In the genomic region with DNA sequence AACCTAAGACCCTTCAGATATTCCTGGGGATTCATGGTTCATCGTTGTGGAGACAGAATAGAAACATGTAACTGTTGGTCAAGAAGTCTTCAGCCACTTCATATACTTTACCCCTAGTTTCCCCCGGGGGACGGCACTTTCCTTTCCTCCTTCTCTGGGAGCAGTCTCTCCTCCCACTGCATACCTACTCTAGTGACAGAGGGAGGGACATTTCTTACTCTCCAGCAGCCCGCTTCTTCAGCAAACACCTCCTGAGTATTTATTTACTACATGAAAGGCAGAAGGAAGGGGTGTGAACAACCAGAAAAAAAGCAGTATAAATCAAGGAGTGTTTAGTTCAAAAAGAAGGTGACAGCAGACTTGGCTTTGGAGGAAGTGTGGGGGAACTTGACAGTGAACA, we compare ENCODE assay signal across 16 cellular contexts.
DNase-seq lines count a peak whose midpoint lies in the region; ATAC-seq and TF ChIP-seq lines count a peak whose summit lies in the region.
"Had no signal": no experiment of that assay in that cellular context is flagged by ENCODE, and none has a peak within 500 bp of the region (broad histone marks: within the 10 kb centered on the region; RNA-seq: fewer than 3 reads in every experiment).

No MANE protein-coding gene starts in this region.

- CTCF ChIA-PET in WTC11 (lab: Charles Lee): no interaction called here

- no peaks in the 10 kb centered on the region for H3K9me3 Mint-ChIP-seq in WTC11
- no peaks in the 10 kb centered on the region for H3K9me3 Mint-ChIP-seq in nephron progenitor cell

- H3K4me1 Mint-ChIP-seq in WTC11 (peaks cover 7% of the 10 kb centered on the region), nephron progenitor cell (no peaks in the 10 kb centered on the region)
- H3K4me1 Mint-ChIP-seq: CD4-positive, alpha-beta memory T cell had no signal

- POLR2A ChIA-PET in WTC11 (lab: Charles Lee): no interaction called here

- H3K27ac Mint-ChIP-seq in WTC11 (no peak overlapping the region), nephron progenitor cell (no peak overlapping the region)
- H3K27ac Mint-ChIP-seq: CD4-positive, alpha-beta memory T cell; HFFc6 had no signal

- H3K27me3 Mint-ChIP-seq in WTC11 (ENCODE audit: low read depth) (no peaks in the 10 kb centered on the region), nephron progenitor cell (ENCODE audit: low read depth, poor library complexity) (peaks cover 7% of the 10 kb centered on the region)

- H3K36me3 Mint-ChIP-seq in WTC11 (no peaks in the 10 kb centered on the region), nephron progenitor cell (ENCODE audit: low read depth) (no peaks in the 10 kb centered on the region)
- H3K36me3 Mint-ChIP-seq: CD4-positive, alpha-beta memory T cell had no signal

- ATAC-seq in WTC11 (peak; percentile 65), HG03097 (IDR thresholded peaks at IDR 0.05; ENCODE audit: low FRiP score, unreplicated experiment) (no peak), HG03460 (IDR thresholded peaks at IDR 0.05; ENCODE audit: unreplicated experiment) (no peak)
- ATAC-seq: A549, GM12878 had no signal

- no peak for TF ChIP-seq CTCF in WTC11 (IDR thresholded peaks at IDR 0.05)
- no peak for TF ChIP-seq CTCF in nephron progenitor cell (IDR thresholded peaks at IDR 0.05)

- DNase-seq in NCI-H69 (lab: John Stamatoyannopoulos, UW) (peak; percentile 13), WTC11 (ENCODE audit: low spot score) (no peak), iPS-NIHi7 (ENCODE audit: extremely low spot score) (peak; percentile 41), nephron progenitor cell (peak; percentile 5), cerebellar cortex (ENCODE audit: low spot score) (no peak)
- DNase-seq: BE2C; CD4-positive, alpha-beta memory T cell; DMS79; GOT3; HCEC 1CT; HFFc6; IMR-90 had no signal

- H3K4me3 Mint-ChIP-seq in WTC11: no peak overlapping the region
- H3K4me3 Mint-ChIP-seq in nephron progenitor cell: no peak overlapping the region
- H3K4me3 Mint-ChIP-seq: CD4-positive, alpha-beta memory T cell; HFFc6 had no signal

TF ChIP-seq in WTC11, 78 proteins besides CTCF, POLR2A, EP300 and RAD21:
- TF ChIP-seq OVOL2 (CRISPR knock-in tag; IDR thresholded peaks at IDR 0.05; ENCODE audit: borderline replicate concordance) (no peak), NR3C1 (CRISPR knock-in tag; conservative IDR thresholded peaks at IDR 0.05; ENCODE audit: low read depth) (no peak), KAT7 (CRISPR knock-in tag; IDR thresholded peaks at IDR 0.05; ENCODE audit: borderline replicate concordance) (no peak), ZNF396 (CRISPR knock-in tag; IDR thresholded peaks at IDR 0.05; ENCODE audit: borderline replicate concordance) (no peak), ZNF138 (CRISPR knock-in tag; conservative IDR thresholded peaks at IDR 0.05) (no peak), GRHL2 (CRISPR knock-in tag; IDR thresholded peaks at IDR 0.05; ENCODE audit: insufficient replicate concordance, severe bottlenecking) (no peak), ZNF232 (CRISPR knock-in tag; IDR thresholded peaks at IDR 0.05) (no peak)
- TF ChIP-seq, protein P1, sequence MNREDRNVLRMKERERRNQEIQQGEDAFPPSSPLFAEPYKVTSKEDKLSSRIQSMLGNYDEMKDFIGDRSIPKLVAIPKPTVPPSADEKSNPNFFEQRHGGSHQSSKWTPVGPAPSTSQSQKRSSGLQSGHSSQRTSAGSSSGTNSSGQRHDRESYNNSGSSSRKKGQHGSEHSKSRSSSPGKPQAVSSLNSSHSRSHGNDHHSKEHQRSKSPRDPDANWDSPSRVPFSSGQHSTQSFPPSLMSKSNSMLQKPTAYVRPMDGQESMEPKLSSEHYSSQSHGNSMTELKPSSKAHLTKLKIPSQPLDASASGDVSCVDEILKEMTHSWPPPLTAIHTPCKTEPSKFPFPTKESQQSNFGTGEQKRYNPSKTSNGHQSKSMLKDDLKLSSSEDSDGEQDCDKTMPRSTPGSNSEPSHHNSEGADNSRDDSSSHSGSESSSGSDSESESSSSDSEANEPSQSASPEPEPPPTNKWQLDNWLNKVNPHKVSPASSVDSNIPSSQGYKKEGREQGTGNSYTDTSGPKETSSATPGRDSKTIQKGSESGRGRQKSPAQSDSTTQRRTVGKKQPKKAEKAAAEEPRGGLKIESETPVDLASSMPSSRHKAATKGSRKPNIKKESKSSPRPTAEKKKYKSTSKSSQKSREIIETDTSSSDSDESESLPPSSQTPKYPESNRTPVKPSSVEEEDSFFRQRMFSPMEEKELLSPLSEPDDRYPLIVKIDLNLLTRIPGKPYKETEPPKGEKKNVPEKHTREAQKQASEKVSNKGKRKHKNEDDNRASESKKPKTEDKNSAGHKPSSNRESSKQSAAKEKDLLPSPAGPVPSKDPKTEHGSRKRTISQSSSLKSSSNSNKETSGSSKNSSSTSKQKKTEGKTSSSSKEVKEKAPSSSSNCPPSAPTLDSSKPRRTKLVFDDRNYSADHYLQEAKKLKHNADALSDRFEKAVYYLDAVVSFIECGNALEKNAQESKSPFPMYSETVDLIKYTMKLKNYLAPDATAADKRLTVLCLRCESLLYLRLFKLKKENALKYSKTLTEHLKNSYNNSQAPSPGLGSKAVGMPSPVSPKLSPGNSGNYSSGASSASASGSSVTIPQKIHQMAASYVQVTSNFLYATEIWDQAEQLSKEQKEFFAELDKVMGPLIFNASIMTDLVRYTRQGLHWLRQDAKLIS (CRISPR knock-in tag; IDR thresholded peaks at IDR 0.05; ENCODE audit: borderline replicate concordance): no peak
- TF ChIP-seq, protein P2, sequence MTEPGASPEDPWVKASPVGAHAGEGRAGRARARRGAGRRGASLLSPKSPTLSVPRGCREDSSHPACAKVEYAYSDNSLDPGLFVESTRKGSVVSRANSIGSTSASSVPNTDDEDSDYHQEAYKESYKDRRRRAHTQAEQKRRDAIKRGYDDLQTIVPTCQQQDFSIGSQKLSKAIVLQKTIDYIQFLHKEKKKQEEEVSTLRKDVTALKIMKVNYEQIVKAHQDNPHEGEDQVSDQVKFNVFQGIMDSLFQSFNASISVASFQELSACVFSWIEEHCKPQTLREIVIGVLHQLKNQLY (CRISPR knock-in tag; IDR thresholded peaks at IDR 0.05): no peak
- TF ChIP-seq, protein P3, sequence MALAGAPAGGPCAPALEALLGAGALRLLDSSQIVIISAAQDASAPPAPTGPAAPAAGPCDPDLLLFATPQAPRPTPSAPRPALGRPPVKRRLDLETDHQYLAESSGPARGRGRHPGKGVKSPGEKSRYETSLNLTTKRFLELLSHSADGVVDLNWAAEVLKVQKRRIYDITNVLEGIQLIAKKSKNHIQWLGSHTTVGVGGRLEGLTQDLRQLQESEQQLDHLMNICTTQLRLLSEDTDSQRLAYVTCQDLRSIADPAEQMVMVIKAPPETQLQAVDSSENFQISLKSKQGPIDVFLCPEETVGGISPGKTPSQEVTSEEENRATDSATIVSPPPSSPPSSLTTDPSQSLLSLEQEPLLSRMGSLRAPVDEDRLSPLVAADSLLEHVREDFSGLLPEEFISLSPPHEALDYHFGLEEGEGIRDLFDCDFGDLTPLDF (CRISPR knock-in tag; IDR thresholded peaks at IDR 0.05): no peak
- TF ChIP-seq, protein P4, sequence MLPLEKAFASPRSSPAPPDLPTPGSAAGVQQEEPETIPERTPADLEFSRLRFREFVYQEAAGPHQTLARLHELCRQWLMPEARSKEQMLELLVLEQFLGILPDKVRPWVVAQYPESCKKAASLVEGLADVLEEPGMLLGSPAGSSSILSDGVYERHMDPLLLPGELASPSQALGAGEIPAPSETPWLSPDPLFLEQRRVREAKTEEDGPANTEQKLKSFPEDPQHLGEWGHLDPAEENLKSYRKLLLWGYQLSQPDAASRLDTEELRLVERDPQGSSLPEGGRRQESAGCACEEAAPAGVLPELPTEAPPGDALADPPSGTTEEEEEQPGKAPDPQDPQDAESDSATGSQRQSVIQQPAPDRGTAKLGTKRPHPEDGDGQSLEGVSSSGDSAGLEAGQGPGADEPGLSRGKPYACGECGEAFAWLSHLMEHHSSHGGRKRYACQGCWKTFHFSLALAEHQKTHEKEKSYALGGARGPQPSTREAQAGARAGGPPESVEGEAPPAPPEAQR (CRISPR knock-in tag; IDR thresholded peaks at IDR 0.05): no peak
TF ChIP-seq in WTC11: peak in this region for 0.

Comparison
In these comparisons a context has a peak if more than half of its experiments do, and no peak if none do; other contexts are left out.
1. DNase-seq: peak in NCI-H69 (single experiment), iPS-NIHi7 (single experiment) and nephron progenitor cell (single experiment); none in WTC11 (single experiment) and cerebellar cortex (single experiment).